ENCODE assay signal across 8 cellular contexts in genomic region chr15:38251726-38252480, GRCh38. TPM values are rescaled to one million over a fixed set of nuclear protein-coding genes. Genes with fewer than 3 reads are reported as not detected.
DNase-seq lines count a peak whose midpoint lies in the region; ATAC-seq, FAIRE-seq and TF ChIP-seq lines count a peak whose summit lies in the region.

No MANE protein-coding gene starts in this region.

- TF ChIP-seq CTCF in VCaP (conservative IDR thresholded peaks at IDR 0.05) (peak; percentile 15; the same call in 1 of the 2 replicates), breast epithelium (IDR thresholded peaks at IDR 0.05) (no peak), D721Med (IDR thresholded peaks at IDR 0.05; ENCODE audit: insufficient read depth, missing control alignments) (no peak)

- H3K9me3 ChIP-seq in breast epithelium, result no peaks in the 10 kb centered on the region
- H3K9me3 ChIP-seq in iPS-18c (ENCODE audit: control insufficient read depth, insufficient read depth, low read length), result no peaks in the 10 kb centered on the region

- H3K27me3 ChIP-seq in breast epithelium, result no peaks in the 10 kb centered on the region

- DNase-seq in NCI-H2196 (lab: John Stamatoyannopoulos, UW; ENCODE audit: unreplicated experiment) (peak; percentile 72), breast epithelium (ENCODE audit: low spot score in 2 of 2) (peak; percentile 83 to 85), skeletal muscle cell (ENCODE audit: low read depth) (peak; percentile 99), D721Med (ENCODE audit: insufficient read length, low spot score) (no peak)

- FAIRE-seq in D721Med (lab: Jason Lieb, UNC), result no peak

- H3K27ac ChIP-seq in VCaP, result peak overlapping the region; percentile 65
- H3K27ac ChIP-seq in breast epithelium, result peak overlapping the region; percentile 99 to 100

- intact Hi-C loops in breast epithelium (cut with DNase I; ENCODE audit: low total_unique reads), result loop anchor here (10.0 kb wide), 1 partner anchor 177 kb away; no protein-coding TSS in a partner anchor

- H3K4me3 ChIP-seq in breast epithelium, result peak overlapping the region; percentile 90 to 97 (median 93)
- H3K4me3 ChIP-seq in iPS-18c (ENCODE audit: insufficient read depth, low read depth, low read length), result peak overlapping the region; percentile 56
- H3K4me3 ChIP-seq in skeletal muscle cell (ENCODE audit: low read depth, low read length), result peak overlapping the region; percentile 88

- H3K36me3 ChIP-seq in breast epithelium, result no peaks in the 10 kb centered on the region

- no peaks in the 10 kb centered on the region for H3K4me1 ChIP-seq in breast epithelium

- TF ChIP-seq POLR2A in GM18505 (IDR thresholded peaks at IDR 0.05; ENCODE audit: borderline replicate concordance, extremely low read depth, insufficient read depth, insufficient read length) (no peak), breast epithelium (IDR thresholded peaks at IDR 0.05) (peak; percentile 14)

- ATAC-seq in GM18505 (IDR thresholded peaks at IDR 0.05; ENCODE audit: unreplicated experiment) (peak; percentile 46), HG03039 (IDR thresholded peaks at IDR 0.05; ENCODE audit: unreplicated experiment) (peak; percentile 36)

RNA-seq across cellular contexts. Expression of gene SPRED1, which starts 0.7 kb away (rescaled TPM):
- total RNA-seq in breast epithelium, result 10 to 100 TPM; 18.4 to 28.1 (median 22.3) TPM
